8 cellular contexts compared by ENCODE assay signal in genomic region chr7:155598810-155599210, GRCh38. TPM values are rescaled to one million over a fixed set of nuclear protein-coding genes. Genes with fewer than 3 reads are reported as not detected.
DNase-seq lines count a peak whose midpoint lies in the region; ATAC-seq lines count a peak whose summit lies in the region.

No MANE protein-coding gene starts in this region.

- no peaks in the 10 kb centered on the region for H3K36me3 ChIP-seq in GM23248 (ENCODE audit: low read depth)

- WGBS in GM23248 (ENCODE audit: low coverage in 1 of 2, low lambda C conversion rate in 2 of 2, missing lambda C conversion rate in 2 of 2), 2 experiments: 10 to 12% methylated on average over 12 of the region's 12 CpGs

- H2AFZ ChIP-seq in GM23248: no peak overlapping the region

- DNase-seq in D341Med (ENCODE audit: low spot score) (peak; percentile 82), GM23248 (peak; percentile 80), NCI-H1092 (lab: John Stamatoyannopoulos, UW) (peak; percentile 82), T-helper 2 cell (peak; percentile 31 to 80 (median 66)), amniotic epithelial cell (ENCODE audit: low read depth) (peak; percentile 53), left cardiac atrium (peak; percentile 82), retina (peak; percentile 86)

- H3K9ac ChIP-seq in GM23248: no peak overlapping the region

- H4K20me1 ChIP-seq in GM23248 (ENCODE audit: insufficient read depth): no peaks in the 10 kb centered on the region

- peaks cover 26% of the 10 kb centered on the region for H3K27me3 ChIP-seq in GM23248 (replicated peaks; ENCODE audit: insufficient read depth)

- no peak overlapping the region for H3K27ac ChIP-seq in GM23248

- H3K9me3 ChIP-seq in GM23248 (ENCODE audit: low read depth): no peaks in the 10 kb centered on the region

- 0 out of 2 replicates have a peak overlapping the region, but pooled peaks have one; percentile 23 for H3K4me3 ChIP-seq in GM23248

- no peaks in the 10 kb centered on the region for H3K79me2 ChIP-seq in GM23248 (ENCODE audit: insufficient read depth)

- intact Hi-C loops in left cardiac atrium (cut with DNase I): loop anchor here in 1 of 2 donors (1.0 to 2.0 kb wide), 2 partner anchors 140 to 170 kb away; no protein-coding TSS in a partner anchor

- H3F3A ChIP-seq in GM23248 (ENCODE audit: insufficient read depth): 0 out of 2 replicates have a peak, but pooled peaks cover 3% of the 10 kb centered on the region

- H3K4me2 ChIP-seq in GM23248 (ENCODE audit: unreplicated experiment): peak overlapping the region; percentile 32

- H3K9me2 ChIP-seq in GM23248 (ENCODE audit: insufficient read depth): no peaks in the 10 kb centered on the region

- H3K4me1 ChIP-seq in GM23248 (ENCODE audit: insufficient read depth): no peaks in the 10 kb centered on the region

- ATAC-seq in left cardiac atrium: peak; percentile 61 to 79
- ATAC-seq in GM19463 (IDR thresholded peaks at IDR 0.05; ENCODE audit: unreplicated experiment): no peak

- in situ Hi-C loops in GM23248 (cut with MboI): no loop called here

RNA-seq across cellular contexts. Expression of gene RBM33, which starts 45.7 kb away (rescaled TPM):
- 9.5 and 10.5 TPM in 2 replicates for total RNA-seq in GM23248 (2014; rRNA removed; shearing (Covaris generic))
- polyA plus RNA-seq in GM23248 (2016; fragmentation: Nextera tagmentation; extraction: Ambion mirVana): 33.2 and 36.0 TPM in 2 replicates
- 10 to 100 TPM; 34.2 to 41.5 TPM for total RNA-seq in left cardiac atrium

RNA-seq across cellular contexts. Expression of gene CNPY1, which starts 52.5 kb away (rescaled TPM):
- not detected in 2 replicates for total RNA-seq in GM23248 (2014; rRNA removed; shearing (Covaris generic))
- polyA plus RNA-seq in GM23248 (2016; fragmentation: Nextera tagmentation; extraction: Ambion mirVana): not detected in 2 replicates
- total RNA-seq in left cardiac atrium: not detected
